In genomic region chr3:96931491-96931890, GRCh38 we compare ENCODE assay signal across 14 cellular contexts.
"Had no signal": no experiment of that assay in that cellular context is flagged by ENCODE, and none has a peak within 500 bp of the region (broad histone marks: within the 10 kb centered on the region; RNA-seq: fewer than 3 reads in every experiment).

No MANE protein-coding gene starts in this region.

- DNase-seq: activated CD4-positive, alpha-beta memory T cell treated with anti-CD3 and anti-CD28 coated beads, Interleukin-2, amount 10 ng/mL, durations not matched to agents 7 days and 5 days; activated gamma-delta T cell treated with Interleukin-2 at 50 U/mL for 16 hours; activated naive CD8-positive, alpha-beta T cell treated with anti-CD3 and anti-CD28 coated beads for 36 hours; activated T-cell treated with anti-CD3 and anti-CD28 coated beads, Interleukin-2, amount 50 U/mL, for 48 hours; dermis blood vessel endothelial cell; hypothalamus; left colon; midbrain; naive B cell had no signal

- H3K36me3 ChIP-seq: breast epithelium, right atrium auricular region, tibial nerve had no signal

- ATAC-seq: left colon had no signal

- H3K4me3 ChIP-seq: breast epithelium, lung, right atrium auricular region, skin epidermis, tibial nerve had no signal

- H3K4me1 ChIP-seq: breast epithelium, right atrium auricular region, tibial nerve had no signal

- H3K27me3 ChIP-seq: breast epithelium, right atrium auricular region, tibial nerve had no signal
